Comparison of ENCODE assay signal across 22 cellular contexts in the genomic region with DNA sequence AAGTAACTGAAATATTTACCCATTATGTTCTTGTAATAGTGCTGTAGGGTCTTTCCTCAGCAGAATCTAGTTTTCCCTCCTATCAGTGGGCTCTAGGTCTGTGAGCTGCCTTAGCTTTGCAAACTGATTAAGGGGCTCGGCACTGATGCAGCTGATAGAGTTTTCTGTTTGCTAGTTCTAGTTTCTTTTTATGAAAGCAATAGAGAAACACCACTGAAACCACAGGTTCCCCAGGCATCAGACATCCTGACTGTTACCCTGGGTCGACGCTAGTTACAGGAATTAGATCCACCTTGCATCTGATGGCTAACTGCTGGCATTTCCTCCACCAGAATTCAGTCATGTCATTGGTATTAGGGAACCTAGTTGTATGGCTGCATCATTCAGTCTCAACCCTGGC.
DNase-seq lines count a peak whose midpoint lies in the region; ATAC-seq, FAIRE-seq and TF ChIP-seq lines count a peak whose summit lies in the region.
"Had no signal": no experiment of that assay in that cellular context is flagged by ENCODE, and none has a peak within 500 bp of the region (broad histone marks: within the 10 kb centered on the region; RNA-seq: fewer than 3 reads in every experiment).

No MANE protein-coding gene starts in this region.

- ATAC-seq in GM18873 (IDR thresholded peaks at IDR 0.05; ENCODE audit: low FRiP score, unreplicated experiment) (peak; percentile 61), GM12878 (peak; percentile 36; the same call in 1 of the 3 replicates), GM18861 (IDR thresholded peaks at IDR 0.05; ENCODE audit: unreplicated experiment) (no peak), gastroesophageal sphincter (no peak)
- ATAC-seq: A549; CD8-positive, alpha-beta T cell; GM23338; HCT116 had no signal

- no peaks in the 10 kb centered on the region for H3K27me3 ChIP-seq in BLaER1 treated with 17β-estradiol and CSF1 and Interleukin-3, amounts not matched to agents 10 nM and 100 nM
- H3K27me3 ChIP-seq in KMS-11 (ENCODE audit: insufficient read depth, low read depth) (no peaks in the 10 kb centered on the region), GM12878 (replicated peaks in 1 of 2; ENCODE audit: control insufficient read depth in 2 of 2, insufficient read depth in 2 of 2, low read length in 1 of 2) (no peaks in the 10 kb centered on the region), gastroesophageal sphincter (no peaks in the 10 kb centered on the region)
- H3K27me3 ChIP-seq: BE2C had no signal

- H3K4me1 ChIP-seq in BLaER1 treated with 17β-estradiol and CSF1 and Interleukin-3, amounts not matched to agents 10 nM and 100 nM: peaks cover 0 to 36% (median 21%) of the 10 kb centered on the region in 10 experiments; a peak in 15 of 20 replicates
- H3K4me1 ChIP-seq in KMS-11 (ENCODE audit: low read depth, poor library complexity, severe bottlenecking): peaks cover 58% of the 10 kb centered on the region
- H3K4me1 ChIP-seq in GM12878 (ENCODE audit: control insufficient read depth, insufficient read depth, low read length): no peaks in the 10 kb centered on the region
- H3K4me1 ChIP-seq in gastroesophageal sphincter: no peaks in the 10 kb centered on the region
- H3K4me1 ChIP-seq: A549, BE2C, Caco-2 had no signal

- TF ChIP-seq EP300 in GM12878 (IDR thresholded peaks at IDR 0.05; ENCODE audit: borderline replicate concordance in 1 of 2, control insufficient read depth in 1 of 2, low read depth in 2 of 2, low read length in 2 of 2) (no peak), gastroesophageal sphincter (IDR thresholded peaks at IDR 0.05) (no peak)

- H3K4me2 ChIP-seq in BLaER1 treated with 17β-estradiol and CSF1 and Interleukin-3, amounts not matched to agents 10 nM and 100 nM: peak overlapping the region in 7 of 11 experiments; percentile 6 to 67 (median 47); a peak in 14 of 22 replicates
- H3K4me2 ChIP-seq in KMS-11: peak overlapping the region; percentile 68
- H3K4me2 ChIP-seq in GM12878 (ENCODE audit: control insufficient read depth, insufficient read depth): no peak overlapping the region
- H3K4me2 ChIP-seq: A549, GM23338 had no signal

- H3K79me2 ChIP-seq in KMS-11 (ENCODE audit: insufficient read depth, low read depth) (no peaks in the 10 kb centered on the region), GM12878 (ENCODE audit: control insufficient read depth, insufficient read depth, low read length) (no peaks in the 10 kb centered on the region)

- no peak for DNase-seq in GM12878 (ENCODE audit: low read depth, low spot score)
- DNase-seq in OCI-M2 (lab: John Stamatoyannopoulos, UW; ENCODE audit: unreplicated experiment): no peak
- DNase-seq: 8988T; ACHN; AML-193; BE2C; Caco-2; CD4-positive, CD25-positive, alpha-beta regulatory T cell; CD8-positive, alpha-beta T cell; DMS153; GF-D8; H9 had no signal

- no peak for TF ChIP-seq POLR2A in GM12878 (IDR thresholded peaks at IDR 0.05; ENCODE audit: low read depth, low read length)
- TF ChIP-seq POLR2A in gastroesophageal sphincter (IDR thresholded peaks at IDR 0.05): no peak

- H3K27ac ChIP-seq in BLaER1 treated with 17β-estradiol and CSF1 and Interleukin-3, amounts not matched to agents 10 nM and 100 nM: no peak overlapping the region
- H3K27ac ChIP-seq in KMS-11 (peak overlapping the region; percentile 18; the same call in 1 of the 2 replicates), GM12878 (ENCODE audit: control insufficient read depth, insufficient read depth) (no peak overlapping the region), gastroesophageal sphincter (no peak overlapping the region)
- H3K27ac ChIP-seq: A549, C4-2B had no signal

- POLR2A ChIA-PET in GM12878 (lab: Charles Lee): no interaction called here

- no peak overlapping the region for H3K4me3 ChIP-seq in BLaER1 treated with 17β-estradiol and CSF1 and Interleukin-3, amounts not matched to agents 10 nM and 100 nM
- H3K4me3 ChIP-seq in KMS-11 (IDR thresholded peaks at IDR 0.05; ENCODE audit: insufficient read depth, low read depth, low read length) (no peak overlapping the region), GM12878 (no peak overlapping the region), gastroesophageal sphincter (no peak overlapping the region)
- H3K4me3 ChIP-seq: A549, GM23338 had no signal

- H3K9me3 ChIP-seq in BLaER1 treated with 17β-estradiol and CSF1 and Interleukin-3, amounts not matched to agents 10 nM and 100 nM (replicated peaks in 1 of 11): no peaks in the 10 kb centered on the region
- H3K9me3 ChIP-seq in GM12878 (replicated peaks; ENCODE audit: control insufficient read depth, insufficient read depth, low read length) (no peaks in the 10 kb centered on the region), gastroesophageal sphincter (no peaks in the 10 kb centered on the region)
- H3K9me3 ChIP-seq: A549, BE2C, Caco-2 had no signal

- RAD21 ChIA-PET in GM12878 (lab: Charles Lee; ENCODE audit: unreplicated experiment): no interaction called here

- TF ChIP-seq CTCF in KMS-11 (conservative IDR thresholded peaks at IDR 0.05; ENCODE audit: low read depth, low read length): no peak
- TF ChIP-seq CTCF in GM12878 (IDR thresholded peaks at IDR 0.05 in 2 of 3, conservative IDR thresholded peaks at IDR 0.05 in 1 of 3; ENCODE audit: control insufficient read depth in 2 of 3, extremely low read depth in 1 of 3, insufficient read depth in 1 of 3, low read depth in 3 of 3, low read length in 3 of 3): no peak
- TF ChIP-seq CTCF in gastroesophageal sphincter (IDR thresholded peaks at IDR 0.05): no peak

- WGBS in GM12878 (ENCODE audit: insufficient coverage, insufficient replicate concordance, low lambda C conversion rate, missing lambda C conversion rate): 27% methylated on average over 3 of the region's 3 CpGs
- 94% methylated on average over 3 of the region's 3 CpGs; no CpG with 5 or more reads in 1 of the 2 donors for WGBS in gastroesophageal sphincter (ENCODE audit: low coverage in 1 of 2), 2 donors

- no peaks in the 10 kb centered on the region for H4K20me1 ChIP-seq in BLaER1 treated with 17β-estradiol and CSF1 and Interleukin-3, amounts not matched to agents 10 nM and 100 nM
- H4K20me1 ChIP-seq in KMS-11 (ENCODE audit: insufficient read depth): no peaks in the 10 kb centered on the region
- H4K20me1 ChIP-seq in GM12878 (ENCODE audit: control insufficient read depth, insufficient read depth): no peaks in the 10 kb centered on the region

- no peak overlapping the region for H3K9ac ChIP-seq in BLaER1 treated with 17β-estradiol and CSF1 and Interleukin-3, amounts not matched to agents 10 nM and 100 nM
- no peak overlapping the region; the same call in 1 of the 2 replicates for H3K9ac ChIP-seq in KMS-11
- no peak overlapping the region for H3K9ac ChIP-seq in GM12878 (ENCODE audit: control insufficient read depth, insufficient read depth, low read length)

- no peaks in the 10 kb centered on the region for H3K36me3 ChIP-seq in BLaER1 treated with 17β-estradiol and CSF1 and Interleukin-3, amounts not matched to agents 10 nM and 100 nM
- H3K36me3 ChIP-seq in KMS-11 (ENCODE audit: insufficient read depth) (no peaks in the 10 kb centered on the region), GM12878 (ENCODE audit: control insufficient read depth in 2 of 2, insufficient read depth in 2 of 2, low read length in 1 of 2) (no peaks in the 10 kb centered on the region), gastroesophageal sphincter (no peaks in the 10 kb centered on the region)
- H3K36me3 ChIP-seq: BE2C had no signal

- intact Hi-C loops in GM12878 (cut with micrococcal nuclease; ENCODE audit: unreplicated experiment): no loop called here

- no peak for TF ChIP-seq RAD21 in GM12878 (IDR thresholded peaks at IDR 0.05; ENCODE audit: insufficient read depth, low read depth, low read length)

- BruUV-seq in GM12878 (replicated peaks; lab: Mats Ljungman, UMichigan): no TSS peak

- in situ Hi-C loops in GM12878 (cut with MboI): no loop called here

- CTCF ChIA-PET in GM12878 (lab: Yijun Ruan, JAX): no interaction called here

- H2AFZ ChIP-seq in KMS-11 (ENCODE audit: low read depth): no peak overlapping the region
- H2AFZ ChIP-seq in GM12878 (ENCODE audit: control insufficient read depth, low read depth, low read length): no peak overlapping the region
- H2AFZ ChIP-seq: GM23338 had no signal

- FAIRE-seq in GM12878 (lab: Jason Lieb, UNC): no peak
- FAIRE-seq: A549, GM12892 had no signal

- SMC1A ChIA-PET in GM12878 (lab: Charles Lee; ENCODE audit: uncharacterized antibody, unreplicated experiment): no interaction called here

TF ChIP-seq in GM12878, 131 proteins besides CTCF, POLR2A, EP300 and RAD21:
- TF ChIP-seq STAT1 (conservative IDR thresholded peaks at IDR 0.05) (no peak), CEBPB (IDR thresholded peaks at IDR 0.05; ENCODE audit: borderline replicate concordance in 1 of 2, low read depth in 2 of 2, low read length in 2 of 2) (no peak), RELB (IDR thresholded peaks at IDR 0.05; ENCODE audit: low read depth) (no peak), BRCA1 (IDR thresholded peaks at IDR 0.05; ENCODE audit: low read depth, low read length) (no peak), NFXL1 (IDR thresholded peaks at IDR 0.05; ENCODE audit: borderline replicate concordance) (no peak), ZNF384 (IDR thresholded peaks at IDR 0.05; ENCODE audit: borderline replicate concordance, low read depth, low read length) (no peak)
TF ChIP-seq in GM12878: peak in this region for 0.

Comparison
In these comparisons a context has a peak if more than half of its experiments do, and no peak if none do; other contexts are left out.
1. ATAC-seq: peak in GM18873 (single experiment) and GM12878 (single experiment); none in GM18861 (single experiment) and gastroesophageal sphincter (single experiment).